1 cellular context compared by ENCODE assay signal in the genomic region with DNA sequence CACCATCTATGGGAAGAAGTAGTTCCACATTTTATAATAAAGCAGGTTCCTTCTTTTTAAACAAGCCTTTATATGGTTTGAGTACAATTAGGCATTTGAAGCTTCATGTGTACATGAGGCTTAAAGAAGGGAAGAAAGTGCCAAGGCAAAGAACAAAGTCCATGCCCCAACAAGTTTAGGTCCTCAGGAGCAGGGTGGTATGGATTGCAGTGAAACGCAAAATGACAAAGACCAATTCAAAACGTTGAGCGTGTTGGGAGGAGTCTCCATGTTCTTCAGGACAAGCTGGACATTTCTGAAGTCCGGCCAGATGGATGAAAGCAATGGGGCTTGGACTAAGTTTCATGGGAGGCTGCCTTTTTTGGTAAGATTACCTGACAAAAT.
TF ChIP-seq lines count a peak whose summit lies in the region.

No MANE protein-coding gene starts in this region.

TF ChIP-seq in HepG2, 621 proteins besides CTCF, POLR2A, EP300 and RAD21 (continued from another document and continues in another):
- TF ChIP-seq, protein P1, sequence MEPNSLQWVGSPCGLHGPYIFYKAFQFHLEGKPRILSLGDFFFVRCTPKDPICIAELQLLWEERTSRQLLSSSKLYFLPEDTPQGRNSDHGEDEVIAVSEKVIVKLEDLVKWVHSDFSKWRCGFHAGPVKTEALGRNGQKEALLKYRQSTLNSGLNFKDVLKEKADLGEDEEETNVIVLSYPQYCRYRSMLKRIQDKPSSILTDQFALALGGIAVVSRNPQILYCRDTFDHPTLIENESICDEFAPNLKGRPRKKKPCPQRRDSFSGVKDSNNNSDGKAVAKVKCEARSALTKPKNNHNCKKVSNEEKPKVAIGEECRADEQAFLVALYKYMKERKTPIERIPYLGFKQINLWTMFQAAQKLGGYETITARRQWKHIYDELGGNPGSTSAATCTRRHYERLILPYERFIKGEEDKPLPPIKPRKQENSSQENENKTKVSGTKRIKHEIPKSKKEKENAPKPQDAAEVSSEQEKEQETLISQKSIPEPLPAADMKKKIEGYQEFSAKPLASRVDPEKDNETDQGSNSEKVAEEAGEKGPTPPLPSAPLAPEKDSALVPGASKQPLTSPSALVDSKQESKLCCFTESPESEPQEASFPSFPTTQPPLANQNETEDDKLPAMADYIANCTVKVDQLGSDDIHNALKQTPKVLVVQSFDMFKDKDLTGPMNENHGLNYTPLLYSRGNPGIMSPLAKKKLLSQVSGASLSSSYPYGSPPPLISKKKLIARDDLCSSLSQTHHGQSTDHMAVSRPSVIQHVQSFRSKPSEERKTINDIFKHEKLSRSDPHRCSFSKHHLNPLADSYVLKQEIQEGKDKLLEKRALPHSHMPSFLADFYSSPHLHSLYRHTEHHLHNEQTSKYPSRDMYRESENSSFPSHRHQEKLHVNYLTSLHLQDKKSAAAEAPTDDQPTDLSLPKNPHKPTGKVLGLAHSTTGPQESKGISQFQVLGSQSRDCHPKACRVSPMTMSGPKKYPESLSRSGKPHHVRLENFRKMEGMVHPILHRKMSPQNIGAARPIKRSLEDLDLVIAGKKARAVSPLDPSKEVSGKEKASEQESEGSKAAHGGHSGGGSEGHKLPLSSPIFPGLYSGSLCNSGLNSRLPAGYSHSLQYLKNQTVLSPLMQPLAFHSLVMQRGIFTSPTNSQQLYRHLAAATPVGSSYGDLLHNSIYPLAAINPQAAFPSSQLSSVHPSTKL (CRISPR knock-in tag; IDR thresholded peaks at IDR 0.05) = peak; percentile 80
- TF ChIP-seq SATB2 (CRISPR knock-in tag; IDR thresholded peaks at IDR 0.05) = no peak
- TF ChIP-seq, protein P2, sequence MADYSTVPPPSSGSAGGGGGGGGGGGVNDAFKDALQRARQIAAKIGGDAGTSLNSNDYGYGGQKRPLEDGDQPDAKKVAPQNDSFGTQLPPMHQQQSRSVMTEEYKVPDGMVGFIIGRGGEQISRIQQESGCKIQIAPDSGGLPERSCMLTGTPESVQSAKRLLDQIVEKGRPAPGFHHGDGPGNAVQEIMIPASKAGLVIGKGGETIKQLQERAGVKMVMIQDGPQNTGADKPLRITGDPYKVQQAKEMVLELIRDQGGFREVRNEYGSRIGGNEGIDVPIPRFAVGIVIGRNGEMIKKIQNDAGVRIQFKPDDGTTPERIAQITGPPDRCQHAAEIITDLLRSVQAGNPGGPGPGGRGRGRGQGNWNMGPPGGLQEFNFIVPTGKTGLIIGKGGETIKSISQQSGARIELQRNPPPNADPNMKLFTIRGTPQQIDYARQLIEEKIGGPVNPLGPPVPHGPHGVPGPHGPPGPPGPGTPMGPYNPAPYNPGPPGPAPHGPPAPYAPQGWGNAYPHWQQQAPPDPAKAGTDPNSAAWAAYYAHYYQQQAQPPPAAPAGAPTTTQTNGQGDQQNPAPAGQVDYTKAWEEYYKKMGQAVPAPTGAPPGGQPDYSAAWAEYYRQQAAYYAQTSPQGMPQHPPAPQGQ (CRISPR knock-in tag; IDR thresholded peaks at IDR 0.05; ENCODE audit: borderline replicate concordance) = peak; percentile 82; the same call in 1 of the 2 replicates
- TF ChIP-seq, protein P3, sequence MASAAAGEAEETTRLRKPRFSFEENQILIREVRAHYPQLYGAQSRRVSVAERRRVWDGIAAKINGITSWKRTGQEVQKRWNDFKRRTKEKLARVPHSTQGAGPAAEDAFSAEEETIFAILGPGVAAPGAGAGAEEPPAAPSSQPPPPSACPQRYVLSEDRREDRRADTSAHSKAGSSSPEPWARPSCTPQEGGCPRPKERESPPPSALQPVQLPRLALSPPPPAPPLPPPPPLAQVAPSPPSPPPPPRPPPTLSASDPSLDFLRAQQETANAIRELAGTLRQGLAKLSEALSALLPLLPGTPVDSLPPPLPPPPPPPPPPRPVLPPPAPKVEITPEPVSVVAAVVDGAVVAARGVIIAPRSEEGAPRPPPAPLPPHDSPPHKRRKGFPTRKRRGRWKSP (CRISPR knock-in tag; IDR thresholded peaks at IDR 0.05) = peak; percentile 38; the same call in 1 of the 2 replicates
- no peak for TF ChIP-seq JUN (CRISPR knock-in tag; IDR thresholded peaks at IDR 0.05)
- no peak for TF ChIP-seq HNRNPUL1 (IDR thresholded peaks at IDR 0.05; ENCODE audit: low read depth, low read length)
- TF ChIP-seq, protein P4, sequence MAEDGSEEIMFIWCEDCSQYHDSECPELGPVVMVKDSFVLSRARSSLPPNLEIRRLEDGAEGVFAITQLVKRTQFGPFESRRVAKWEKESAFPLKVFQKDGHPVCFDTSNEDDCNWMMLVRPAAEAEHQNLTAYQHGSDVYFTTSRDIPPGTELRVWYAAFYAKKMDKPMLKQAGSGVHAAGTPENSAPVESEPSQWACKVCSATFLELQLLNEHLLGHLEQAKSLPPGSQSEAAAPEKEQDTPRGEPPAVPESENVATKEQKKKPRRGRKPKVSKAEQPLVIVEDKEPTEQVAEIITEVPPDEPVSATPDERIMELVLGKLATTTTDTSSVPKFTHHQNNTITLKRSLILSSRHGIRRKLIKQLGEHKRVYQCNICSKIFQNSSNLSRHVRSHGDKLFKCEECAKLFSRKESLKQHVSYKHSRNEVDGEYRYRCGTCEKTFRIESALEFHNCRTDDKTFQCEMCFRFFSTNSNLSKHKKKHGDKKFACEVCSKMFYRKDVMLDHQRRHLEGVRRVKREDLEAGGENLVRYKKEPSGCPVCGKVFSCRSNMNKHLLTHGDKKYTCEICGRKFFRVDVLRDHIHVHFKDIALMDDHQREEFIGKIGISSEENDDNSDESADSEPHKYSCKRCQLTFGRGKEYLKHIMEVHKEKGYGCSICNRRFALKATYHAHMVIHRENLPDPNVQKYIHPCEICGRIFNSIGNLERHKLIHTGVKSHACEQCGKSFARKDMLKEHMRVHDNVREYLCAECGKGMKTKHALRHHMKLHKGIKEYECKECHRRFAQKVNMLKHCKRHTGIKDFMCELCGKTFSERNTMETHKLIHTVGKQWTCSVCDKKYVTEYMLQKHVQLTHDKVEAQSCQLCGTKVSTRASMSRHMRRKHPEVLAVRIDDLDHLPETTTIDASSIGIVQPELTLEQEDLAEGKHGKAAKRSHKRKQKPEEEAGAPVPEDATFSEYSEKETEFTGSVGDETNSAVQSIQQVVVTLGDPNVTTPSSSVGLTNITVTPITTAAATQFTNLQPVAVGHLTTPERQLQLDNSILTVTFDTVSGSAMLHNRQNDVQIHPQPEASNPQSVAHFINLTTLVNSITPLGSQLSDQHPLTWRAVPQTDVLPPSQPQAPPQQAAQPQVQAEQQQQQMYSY (CRISPR knock-in tag; IDR thresholded peaks at IDR 0.05) = no peak
- TF ChIP-seq, protein P5, sequence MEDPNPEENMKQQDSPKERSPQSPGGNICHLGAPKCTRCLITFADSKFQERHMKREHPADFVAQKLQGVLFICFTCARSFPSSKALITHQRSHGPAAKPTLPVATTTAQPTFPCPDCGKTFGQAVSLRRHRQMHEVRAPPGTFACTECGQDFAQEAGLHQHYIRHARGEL (CRISPR knock-in tag; IDR thresholded peaks at IDR 0.05) = no peak
- no peak for TF ChIP-seq ZBTB3 (CRISPR knock-in tag; IDR thresholded peaks at IDR 0.05; ENCODE audit: borderline replicate concordance, low read depth)
- TF ChIP-seq, protein P6, sequence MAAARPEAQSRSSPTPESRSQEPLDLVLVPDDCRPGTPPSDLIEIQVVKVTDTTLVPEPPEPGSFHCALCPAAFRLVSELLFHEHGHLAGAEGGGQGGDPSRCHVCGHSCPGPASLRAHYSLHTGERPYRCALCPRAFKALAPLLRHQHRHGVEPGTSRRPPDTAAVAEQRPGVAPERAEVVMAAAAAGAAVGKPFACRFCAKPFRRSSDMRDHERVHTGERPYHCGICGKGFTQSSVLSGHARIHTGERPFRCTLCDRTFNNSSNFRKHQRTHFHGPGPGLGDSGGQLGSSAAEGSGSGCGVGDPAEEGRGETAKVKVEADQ (CRISPR knock-in tag; IDR thresholded peaks at IDR 0.05; ENCODE audit: borderline replicate concordance) = no peak
- TF ChIP-seq, protein P7, sequence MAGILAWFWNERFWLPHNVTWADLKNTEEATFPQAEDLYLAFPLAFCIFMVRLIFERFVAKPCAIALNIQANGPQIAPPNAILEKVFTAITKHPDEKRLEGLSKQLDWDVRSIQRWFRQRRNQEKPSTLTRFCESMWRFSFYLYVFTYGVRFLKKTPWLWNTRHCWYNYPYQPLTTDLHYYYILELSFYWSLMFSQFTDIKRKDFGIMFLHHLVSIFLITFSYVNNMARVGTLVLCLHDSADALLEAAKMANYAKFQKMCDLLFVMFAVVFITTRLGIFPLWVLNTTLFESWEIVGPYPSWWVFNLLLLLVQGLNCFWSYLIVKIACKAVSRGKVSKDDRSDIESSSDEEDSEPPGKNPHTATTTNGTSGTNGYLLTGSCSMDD (CRISPR knock-in tag; IDR thresholded peaks at IDR 0.05) = no peak
- peak; percentile 61 for TF ChIP-seq ZNF547 (CRISPR knock-in tag; IDR thresholded peaks at IDR 0.05)
- peak; percentile 19; the same call in 1 of the 2 replicates for TF ChIP-seq ZNF44 (CRISPR knock-in tag; IDR thresholded peaks at IDR 0.05)
- TF ChIP-seq, protein P8, sequence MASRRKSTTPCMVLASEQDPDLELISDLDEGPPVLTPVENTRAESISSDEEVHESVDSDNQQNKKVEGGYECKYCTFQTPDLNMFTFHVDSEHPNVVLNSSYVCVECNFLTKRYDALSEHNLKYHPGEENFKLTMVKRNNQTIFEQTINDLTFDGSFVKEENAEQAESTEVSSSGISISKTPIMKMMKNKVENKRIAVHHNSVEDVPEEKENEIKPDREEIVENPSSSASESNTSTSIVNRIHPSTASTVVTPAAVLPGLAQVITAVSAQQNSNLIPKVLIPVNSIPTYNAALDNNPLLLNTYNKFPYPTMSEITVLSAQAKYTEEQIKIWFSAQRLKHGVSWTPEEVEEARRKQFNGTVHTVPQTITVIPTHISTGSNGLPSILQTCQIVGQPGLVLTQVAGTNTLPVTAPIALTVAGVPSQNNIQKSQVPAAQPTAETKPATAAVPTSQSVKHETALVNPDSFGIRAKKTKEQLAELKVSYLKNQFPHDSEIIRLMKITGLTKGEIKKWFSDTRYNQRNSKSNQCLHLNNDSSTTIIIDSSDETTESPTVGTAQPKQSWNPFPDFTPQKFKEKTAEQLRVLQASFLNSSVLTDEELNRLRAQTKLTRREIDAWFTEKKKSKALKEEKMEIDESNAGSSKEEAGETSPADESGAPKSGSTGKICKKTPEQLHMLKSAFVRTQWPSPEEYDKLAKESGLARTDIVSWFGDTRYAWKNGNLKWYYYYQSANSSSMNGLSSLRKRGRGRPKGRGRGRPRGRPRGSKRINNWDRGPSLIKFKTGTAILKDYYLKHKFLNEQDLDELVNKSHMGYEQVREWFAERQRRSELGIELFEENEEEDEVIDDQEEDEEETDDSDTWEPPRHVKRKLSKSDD (CRISPR knock-in tag; IDR thresholded peaks at IDR 0.05; ENCODE audit: low read depth) = no peak
- TF ChIP-seq SRF (IDR thresholded peaks at IDR 0.05; ENCODE audit: low read depth, low read length) = peak; percentile 50; the same call in 1 of the 2 replicates
- TF ChIP-seq, protein P9, sequence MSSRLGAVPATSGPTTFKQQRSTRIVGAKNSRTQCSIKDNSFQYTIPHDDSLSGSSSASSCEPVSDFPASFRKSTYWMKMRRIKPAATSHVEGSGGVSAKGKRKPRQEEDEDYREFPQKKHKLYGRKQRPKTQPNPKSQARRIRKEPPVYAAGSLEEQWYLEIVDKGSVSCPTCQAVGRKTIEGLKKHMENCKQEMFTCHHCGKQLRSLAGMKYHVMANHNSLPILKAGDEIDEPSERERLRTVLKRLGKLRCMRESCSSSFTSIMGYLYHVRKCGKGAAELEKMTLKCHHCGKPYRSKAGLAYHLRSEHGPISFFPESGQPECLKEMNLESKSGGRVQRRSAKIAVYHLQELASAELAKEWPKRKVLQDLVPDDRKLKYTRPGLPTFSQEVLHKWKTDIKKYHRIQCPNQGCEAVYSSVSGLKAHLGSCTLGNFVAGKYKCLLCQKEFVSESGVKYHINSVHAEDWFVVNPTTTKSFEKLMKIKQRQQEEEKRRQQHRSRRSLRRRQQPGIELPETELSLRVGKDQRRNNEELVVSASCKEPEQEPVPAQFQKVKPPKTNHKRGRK (CRISPR knock-in tag; IDR thresholded peaks at IDR 0.05) = no peak
- TF ChIP-seq, protein P10, sequence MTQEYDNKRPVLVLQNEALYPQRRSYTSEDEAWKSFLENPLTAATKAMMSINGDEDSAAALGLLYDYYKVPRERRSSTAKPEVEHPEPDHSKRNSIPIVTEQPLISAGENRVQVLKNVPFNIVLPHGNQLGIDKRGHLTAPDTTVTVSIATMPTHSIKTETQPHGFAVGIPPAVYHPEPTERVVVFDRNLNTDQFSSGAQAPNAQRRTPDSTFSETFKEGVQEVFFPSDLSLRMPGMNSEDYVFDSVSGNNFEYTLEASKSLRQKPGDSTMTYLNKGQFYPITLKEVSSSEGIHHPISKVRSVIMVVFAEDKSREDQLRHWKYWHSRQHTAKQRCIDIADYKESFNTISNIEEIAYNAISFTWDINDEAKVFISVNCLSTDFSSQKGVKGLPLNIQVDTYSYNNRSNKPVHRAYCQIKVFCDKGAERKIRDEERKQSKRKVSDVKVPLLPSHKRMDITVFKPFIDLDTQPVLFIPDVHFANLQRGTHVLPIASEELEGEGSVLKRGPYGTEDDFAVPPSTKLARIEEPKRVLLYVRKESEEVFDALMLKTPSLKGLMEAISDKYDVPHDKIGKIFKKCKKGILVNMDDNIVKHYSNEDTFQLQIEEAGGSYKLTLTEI (CRISPR knock-in tag; conservative IDR thresholded peaks at IDR 0.05) = no peak
- no peak for TF ChIP-seq CCDC6 (CRISPR knock-in tag; IDR thresholded peaks at IDR 0.05)
- TF ChIP-seq, protein P11, sequence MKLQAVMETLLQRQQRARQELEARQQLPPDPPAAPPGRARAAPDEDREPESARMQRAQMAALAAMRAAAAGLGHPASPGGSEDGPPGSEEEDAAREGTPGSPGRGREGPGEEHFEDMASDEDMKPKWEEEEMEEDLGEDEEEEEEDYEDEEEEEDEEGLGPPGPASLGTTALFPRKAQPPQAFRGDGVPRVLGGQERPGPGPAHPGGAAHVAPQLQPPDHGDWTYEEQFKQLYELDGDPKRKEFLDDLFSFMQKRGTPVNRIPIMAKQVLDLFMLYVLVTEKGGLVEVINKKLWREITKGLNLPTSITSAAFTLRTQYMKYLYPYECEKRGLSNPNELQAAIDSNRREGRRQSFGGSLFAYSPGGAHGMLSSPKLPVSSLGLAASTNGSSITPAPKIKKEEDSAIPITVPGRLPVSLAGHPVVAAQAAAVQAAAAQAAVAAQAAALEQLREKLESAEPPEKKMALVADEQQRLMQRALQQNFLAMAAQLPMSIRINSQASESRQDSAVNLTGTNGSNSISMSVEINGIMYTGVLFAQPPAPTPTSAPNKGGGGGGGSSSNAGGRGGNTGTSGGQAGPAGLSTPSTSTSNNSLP (IDR thresholded peaks at IDR 0.05; ENCODE audit: low read depth, low read length) = no peak
- no peak for TF ChIP-seq KMT2B (CRISPR knock-in tag; IDR thresholded peaks at IDR 0.05)
- TF ChIP-seq, protein P12, sequence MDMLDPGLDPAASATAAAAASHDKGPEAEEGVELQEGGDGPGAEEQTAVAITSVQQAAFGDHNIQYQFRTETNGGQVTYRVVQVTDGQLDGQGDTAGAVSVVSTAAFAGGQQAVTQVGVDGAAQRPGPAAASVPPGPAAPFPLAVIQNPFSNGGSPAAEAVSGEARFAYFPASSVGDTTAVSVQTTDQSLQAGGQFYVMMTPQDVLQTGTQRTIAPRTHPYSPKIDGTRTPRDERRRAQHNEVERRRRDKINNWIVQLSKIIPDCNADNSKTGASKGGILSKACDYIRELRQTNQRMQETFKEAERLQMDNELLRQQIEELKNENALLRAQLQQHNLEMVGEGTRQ (IDR thresholded peaks at IDR 0.05; ENCODE audit: low read depth, low read length) = no peak
- TF ChIP-seq, protein P12 (CRISPR knock-in tag; IDR thresholded peaks at IDR 0.05; ENCODE audit: borderline replicate concordance) = no peak
- TF ChIP-seq BHLHE40 (IDR thresholded peaks at IDR 0.05; ENCODE audit: low read length) = no peak
